Comparison of ENCODE assay signal across 14 cellular contexts in the genomic region with DNA sequence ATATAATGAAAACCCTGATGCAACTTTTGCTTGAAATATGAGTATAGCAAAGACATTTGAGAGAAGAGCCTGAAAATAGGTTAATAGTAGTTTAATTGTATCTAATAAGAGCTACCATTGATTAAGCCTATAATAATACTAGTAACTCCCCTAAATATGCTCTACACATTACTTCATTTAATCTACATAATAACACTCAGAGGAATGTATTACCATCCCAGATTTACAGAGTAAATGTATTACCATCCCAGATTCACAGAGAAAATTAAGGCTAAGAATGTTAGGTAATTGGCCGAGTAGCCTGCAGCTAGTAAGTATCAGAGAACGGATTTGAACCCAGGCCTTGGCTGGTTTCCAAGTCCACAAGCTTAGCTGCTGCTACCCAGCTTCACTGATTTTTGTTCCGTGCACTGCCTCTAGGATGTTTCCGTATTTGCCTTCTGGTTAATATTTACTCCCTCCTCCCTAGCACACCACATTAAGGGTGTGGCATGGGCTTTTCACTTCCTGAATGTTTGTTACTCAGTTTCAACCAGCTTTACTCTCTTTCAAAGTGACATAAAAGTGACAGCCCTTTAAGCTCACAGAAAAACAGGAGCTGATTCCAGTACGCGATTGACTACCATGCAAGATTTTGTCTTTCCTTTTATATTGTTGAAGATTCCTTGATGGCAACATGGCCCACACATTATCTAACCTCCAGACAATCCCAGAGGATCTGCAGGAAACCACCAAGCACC. TPM values are rescaled to one million over a fixed set of nuclear protein-coding genes. Genes with fewer than 3 reads are reported as not detected.
DNase-seq lines count a peak whose midpoint lies in the region; ATAC-seq and TF ChIP-seq lines count a peak whose summit lies in the region.
"Had no signal": no experiment of that assay in that cellular context is flagged by ENCODE, and none has a peak within 500 bp of the region (broad histone marks: within the 10 kb centered on the region; RNA-seq: fewer than 3 reads in every experiment).

No MANE protein-coding gene starts in this region.

- H3K27ac Mint-ChIP-seq in activated CD4-positive, alpha-beta memory T cell treated with anti-CD3 and anti-CD28 coated beads, Interleukin-2, amount 10 ng/mL, durations not matched to agents 7 days and 5 days: no peak overlapping the region
- H3K27ac Mint-ChIP-seq: CD4-positive, alpha-beta memory T cell had no signal

- no peaks in the 10 kb centered on the region for H3K36me3 Mint-ChIP-seq in activated CD4-positive, alpha-beta memory T cell treated with anti-CD3 and anti-CD28 coated beads, Interleukin-2, amount 10 ng/mL, durations not matched to agents 7 days and 5 days (ENCODE audit: low read depth)
- H3K36me3 Mint-ChIP-seq: CD4-positive, alpha-beta memory T cell; IgD-negative memory B cell had no signal

- H3K4me1 Mint-ChIP-seq in activated CD4-positive, alpha-beta memory T cell treated with anti-CD3 and anti-CD28 coated beads, Interleukin-2, amount 10 ng/mL, durations not matched to agents 7 days and 5 days: no peaks in the 10 kb centered on the region
- H3K4me1 Mint-ChIP-seq: CD4-positive, alpha-beta memory T cell; IgD-negative memory B cell had no signal

- H3K9me3 Mint-ChIP-seq in activated CD4-positive, alpha-beta memory T cell treated with anti-CD3 and anti-CD28 coated beads, Interleukin-2, amount 10 ng/mL, durations not matched to agents 7 days and 5 days: peaks cover 6% of the 10 kb centered on the region

- CTCF ChIA-PET in activated CD4-positive, alpha-beta memory T cell treated with anti-CD3 and anti-CD28 coated beads, Interleukin-2, amount 10 ng/mL, durations not matched to agents 7 days and 5 days (lab: Charles Lee): no interaction called here

- no peak overlapping the region for H3K4me3 Mint-ChIP-seq in activated CD4-positive, alpha-beta memory T cell treated with anti-CD3 and anti-CD28 coated beads, Interleukin-2, amount 10 ng/mL, durations not matched to agents 7 days and 5 days
- H3K4me3 Mint-ChIP-seq: CD4-positive, alpha-beta memory T cell; IgD-negative memory B cell had no signal

- DNase-seq in DMS53 treated with DMSO at 0.1 percent for 48 hours (lab: John Stamatoyannopoulos, UW; ENCODE audit: unreplicated experiment): peak; percentile 89
- DNase-seq in left colon: peak; percentile 69 to 77
- DNase-seq in putamen (ENCODE audit: low spot score): no peak
- no peak for DNase-seq in globus pallidus (ENCODE audit: low spot score)
- no peak for DNase-seq in omental fat pad (ENCODE audit: low spot score)
- DNase-seq in activated CD4-positive, alpha-beta memory T cell treated with anti-CD3 and anti-CD28 coated beads, Interleukin-2, amount 10 ng/mL, durations not matched to agents 7 days and 5 days: no peak
- DNase-seq: activated CD4-positive, CD25-positive, alpha-beta regulatory T cell treated with anti-CD3 and anti-CD28 coated beads, Interleukin-2, amount 50 U/mL, for 72 hours; activated naive CD4-positive, alpha-beta T cell; CD4-positive, alpha-beta memory T cell; HCEC 1CT had no signal

- POLR2A ChIA-PET in activated CD4-positive, alpha-beta memory T cell treated with anti-CD3 and anti-CD28 coated beads, Interleukin-2, amount 10 ng/mL, durations not matched to agents 7 days and 5 days (lab: Charles Lee): no interaction called here

- no peaks in the 10 kb centered on the region for H3K27me3 Mint-ChIP-seq in activated CD4-positive, alpha-beta memory T cell treated with anti-CD3 and anti-CD28 coated beads, Interleukin-2, amount 10 ng/mL, durations not matched to agents 7 days and 5 days
- H3K27me3 Mint-ChIP-seq: CD4-positive, alpha-beta memory T cell had no signal

- intact Hi-C loops in left colon (cut with DNase I, micrococcal nuclease): no loop called here

- TF ChIP-seq CTCF in omental fat pad (IDR thresholded peaks at IDR 0.05): no peak

- ATAC-seq in GM19467 (IDR thresholded peaks at IDR 0.05; ENCODE audit: unreplicated experiment) (peak; percentile 86), HG03460 (IDR thresholded peaks at IDR 0.05; ENCODE audit: unreplicated experiment) (peak; percentile 95), left colon (peak; percentile 90), omental fat pad (ENCODE audit: low FRiP score) (no peak)

RNA-seq across cellular contexts. Expression of a gene that starts 26.6 kb away (rescaled TPM):
- total RNA-seq in left colon (10 to 100 TPM; 47.8 to 51.7 TPM), omental fat pad (1 to 10 TPM in 1 of 4 donors, not detected in 3; 1.0 TPM)
- not detected for total RNA-seq in activated CD4-positive, alpha-beta memory T cell treated with anti-CD3 and anti-CD28 coated beads, Interleukin-2, amount 10 ng/mL, durations not matched to agents 7 days and 5 days
- total RNA-seq: CD4-positive, alpha-beta memory T cell; mesenteric fat pad had no signal

Comparison
In these comparisons a context has a peak if more than half of its experiments do, and no peak if none do; other contexts are left out.
1. DNase-seq: peak in DMS53 treated with DMSO at 0.1 percent for 48 hours (single experiment) and left colon (2 of 2); none in putamen (single experiment), globus pallidus (single experiment), omental fat pad (single experiment) and activated CD4-positive, alpha-beta memory T cell treated with anti-CD3 and anti-CD28 coated beads, Interleukin-2, amount 10 ng/mL, durations not matched to agents 7 days and 5 days (single experiment).
2. RNA of a gene that starts 26.6 kb away (total RNA-seq): 47.8 to 51.7 TPM in left colon; 1.0 TPM in omental fat pad and not detected in activated CD4-positive, alpha-beta memory T cell treated with anti-CD3 and anti-CD28 coated beads, Interleukin-2, amount 10 ng/mL, durations not matched to agents 7 days and 5 days; every median in the first group is over 10 times any median in the second.